In the genomic region with DNA sequence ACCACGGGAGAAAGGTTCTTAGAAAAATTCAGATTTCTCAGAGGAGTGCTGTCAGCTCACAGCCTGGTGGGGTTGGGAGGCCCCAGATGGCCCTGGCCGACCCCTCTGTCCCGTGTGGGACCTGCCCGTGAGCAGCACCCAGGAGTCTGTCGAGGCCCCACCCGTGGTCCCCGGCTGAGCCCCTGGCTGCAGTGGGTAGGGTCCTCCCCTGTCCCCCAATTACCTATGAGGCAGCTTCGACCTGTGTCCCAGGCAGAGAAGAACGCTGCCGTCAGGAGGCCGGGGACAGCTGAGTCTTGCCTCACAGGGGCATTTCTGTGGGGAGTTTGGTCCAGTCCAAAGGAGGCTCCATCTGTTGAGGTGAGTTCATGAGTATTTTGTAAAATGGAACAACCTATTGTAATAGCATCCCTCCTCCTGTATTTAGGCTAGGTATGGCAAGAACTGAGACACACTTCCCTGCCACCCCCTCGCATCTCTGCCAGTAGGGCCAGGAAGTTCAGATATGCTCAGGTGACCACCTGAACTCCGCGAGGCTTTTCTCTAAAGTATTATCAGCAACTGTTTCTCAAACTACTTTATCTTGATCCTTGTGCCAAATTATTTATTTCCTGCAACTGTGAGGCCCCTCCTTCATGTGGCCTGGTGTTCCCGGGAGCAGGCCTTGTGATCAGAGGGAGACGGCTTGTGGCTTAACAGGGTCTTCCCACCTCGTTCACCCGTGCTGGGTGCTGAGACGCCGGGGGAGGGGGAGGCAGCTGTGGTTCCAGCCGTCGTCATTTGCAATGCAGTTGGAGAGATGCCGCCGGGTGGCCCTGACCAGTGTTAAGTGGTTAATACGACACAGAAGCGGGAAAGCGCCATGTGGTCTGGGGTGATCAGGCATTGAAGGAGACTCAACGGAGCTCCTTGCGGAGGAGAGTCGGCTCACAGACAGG, we compare ENCODE assay signal across 10 cellular contexts. TPM values are rescaled to one million over a fixed set of nuclear protein-coding genes. Genes with fewer than 3 reads are reported as not detected.
DNase-seq lines count a peak whose midpoint lies in the region; ATAC-seq and TF ChIP-seq lines count a peak whose summit lies in the region.
"Had no signal": no experiment of that assay in that cellular context is flagged by ENCODE, and none has a peak within 500 bp of the region (broad histone marks: within the 10 kb centered on the region; RNA-seq: fewer than 3 reads in every experiment).

No MANE protein-coding gene starts in this region.

- DNase-seq in EL (peak; percentile 38), SK-N-DZ (ENCODE audit: low spot score) (peak; percentile 67), foreskin fibroblast (peak; percentile 40 to 61), LoVo (ENCODE audit: low spot score) (no peak), NCI-H345 (lab: John Stamatoyannopoulos, UW) (no peak), UCSD-AML1 (lab: John Stamatoyannopoulos, UW; ENCODE audit: unreplicated experiment) (no peak)
- DNase-seq: Karpas-422 had no signal

- H2AFZ ChIP-seq in ACC112 (ENCODE audit: low read length, unreplicated experiment) = no peak overlapping the region

- peaks cover 21% of the 10 kb centered on the region for H3K27me3 ChIP-seq in ACC112 (ENCODE audit: insufficient read depth, low read length)

- no peak for ATAC-seq in HG03439 (IDR thresholded peaks at IDR 0.05; ENCODE audit: unreplicated experiment)
- ATAC-seq: Right ventricle myocardium inferior had no signal

- peak overlapping the region; percentile 22; the same call in 1 of the 2 replicates for H3K27ac ChIP-seq in ACC112 (ENCODE audit: low read depth, low read length)

- H3K36me3 ChIP-seq in ACC112 (ENCODE audit: insufficient read depth, low read length) = 0 out of 2 replicates have a peak, but pooled peaks cover 4% of the 10 kb centered on the region

- peaks cover 31% of the 10 kb centered on the region for H3K79me2 ChIP-seq in ACC112 (ENCODE audit: control insufficient read depth, insufficient read depth, low read length, unreplicated experiment)

- peaks cover 26% of the 10 kb centered on the region for H3K4me1 ChIP-seq in ACC112 (ENCODE audit: control insufficient read depth, insufficient read depth, low read length, unreplicated experiment)

- no peak for TF ChIP-seq CTCF in foreskin fibroblast (IDR thresholded peaks at IDR 0.05; ENCODE audit: low read depth, low read length)

- H3K4me3 ChIP-seq in ACC112 (ENCODE audit: low read depth, low read length) (peak overlapping the region; percentile 97), foreskin fibroblast (ENCODE audit: low read depth in 1 of 2, low read length in 2 of 2) (peak overlapping the region; percentile 82 to 88)

RNA-seq across cellular contexts. Expression of gene AHRR, which starts 1.7 kb away (rescaled TPM):
- polyA plus RNA-seq in SK-N-DZ (2014; cell fraction: cytosol; rRNA removed) = 0.10 and 0.12 TPM in 2 replicates
- 0.39 and 1.3 TPM in 2 replicates for polyA plus RNA-seq in SK-N-DZ (2014; cell fraction: nucleus; rRNA removed)

RNA-seq across cellular contexts. Expression of gene PDCD6, which starts 51.8 kb away (rescaled TPM):
- 101 and 115 TPM in 2 replicates for polyA plus RNA-seq in SK-N-DZ (2014; cell fraction: cytosol; rRNA removed)
- 108 and 121 TPM in 2 replicates for polyA plus RNA-seq in SK-N-DZ (2014; cell fraction: nucleus; rRNA removed)

Comparison
In these comparisons a context has a peak if more than half of its experiments do, and no peak if none do; other contexts are left out.
1. DNase-seq: peak in EL (single experiment), SK-N-DZ (single experiment) and foreskin fibroblast (2 of 2); none in LoVo (single experiment), NCI-H345 (single experiment) and UCSD-AML1 (single experiment).